ENCODE assay signal across 12 cellular contexts in the genomic region with DNA sequence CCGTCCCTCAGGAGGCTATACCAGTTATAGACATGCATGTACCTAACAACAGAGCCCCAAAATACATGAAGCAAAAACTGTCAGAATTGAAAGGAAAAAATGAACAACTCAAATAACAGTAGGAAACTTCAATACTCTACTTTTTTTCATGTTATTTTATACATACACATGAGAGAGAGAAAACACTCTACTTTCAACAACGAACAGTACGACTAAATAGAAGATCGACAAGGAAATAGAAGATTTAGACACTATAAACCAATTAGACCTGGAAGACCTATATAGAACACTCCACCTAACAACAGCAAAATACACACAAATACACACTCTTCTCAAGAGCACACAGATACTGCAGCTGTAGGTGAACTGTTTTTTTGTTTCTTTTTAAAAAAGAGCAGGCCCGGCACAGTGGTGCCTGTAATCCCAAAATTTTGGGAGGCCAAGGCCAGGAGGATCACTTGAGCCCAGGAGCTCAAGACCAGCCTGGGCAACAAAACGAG. TPM values are rescaled to one million over a fixed set of nuclear protein-coding genes. Genes with fewer than 3 reads are reported as not detected.
DNase-seq lines count a peak whose midpoint lies in the region; ATAC-seq and TF ChIP-seq lines count a peak whose summit lies in the region.
"Had no signal": no experiment of that assay in that cellular context is flagged by ENCODE, and none has a peak within 500 bp of the region (broad histone marks: within the 10 kb centered on the region; RNA-seq: fewer than 3 reads in every experiment).

No MANE protein-coding gene starts in this region.

- TF ChIP-seq CTCF in stomach (IDR thresholded peaks at IDR 0.05): no peak

- H3K4me1 Mint-ChIP-seq in activated T-cell treated with anti-CD3 and anti-CD28 coated beads, Interleukin-2, amount 50 U/mL, for 24 hours (ENCODE audit: low read depth): peaks cover 99% of the 10 kb centered on the region
- peaks cover 95% of the 10 kb centered on the region for H3K4me1 Mint-ChIP-seq in activated CD4-positive, alpha-beta memory T cell treated with anti-CD3 and anti-CD28 coated beads for 36 hours (ENCODE audit: low read depth)

- H3K9me3 Mint-ChIP-seq in activated T-cell treated with anti-CD3 and anti-CD28 coated beads, Interleukin-2, amount 50 U/mL, for 24 hours: no peaks in the 10 kb centered on the region
- H3K9me3 Mint-ChIP-seq in activated CD4-positive, alpha-beta memory T cell treated with anti-CD3 and anti-CD28 coated beads for 36 hours: no peaks in the 10 kb centered on the region

- H3K36me3 Mint-ChIP-seq in activated T-cell treated with anti-CD3 and anti-CD28 coated beads, Interleukin-2, amount 50 U/mL, for 24 hours (ENCODE audit: low read depth): peaks cover 52% of the 10 kb centered on the region
- peaks cover 11% of the 10 kb centered on the region for H3K36me3 Mint-ChIP-seq in activated CD4-positive, alpha-beta memory T cell treated with anti-CD3 and anti-CD28 coated beads for 36 hours

- no peak for TF ChIP-seq POLR2A in stomach (IDR thresholded peaks at IDR 0.05)

- no peak for TF ChIP-seq EP300 in stomach (IDR thresholded peaks at IDR 0.05)

- intact Hi-C loops in activated CD4-positive, alpha-beta memory T cell treated with anti-CD3 and anti-CD28 coated beads for 36 hours (cut with micrococcal nuclease): no loop called here
- intact Hi-C loops in left colon (cut with DNase I, micrococcal nuclease): no loop called here
- intact Hi-C loops in stomach (cut with DNase I; ENCODE audit: low total_unique reads): no loop called here

- CTCF ChIA-PET in activated CD4-positive, alpha-beta memory T cell treated with anti-CD3 and anti-CD28 coated beads for 36 hours (lab: Charles Lee): interaction anchor here (0.5 to 2.7 kb wide), 6 partner anchors 9 to 77 kb away, joined by 3 to 12 read pairs (median 5); no protein-coding TSS in a partner anchor

- H3K27me3 ChIP-seq in stomach: no peaks in the 10 kb centered on the region
- H3K27me3 ChIP-seq: right lobe of liver had no signal

- no peak for DNase-seq in activated T-cell treated with anti-CD3 and anti-CD28 coated beads, Interleukin-2, amount 50 U/mL, for 24 hours
- DNase-seq in activated T-cell treated with anti-CD3 and anti-CD28 coated beads, Interleukin-2, amount 50 U/mL, for 48 hours: no peak
- DNase-seq in activated CD4-positive, alpha-beta memory T cell treated with anti-CD3 and anti-CD28 coated beads for 36 hours: no peak
- DNase-seq in left colon (no peak), stomach (no peak), DMS 273 treated with DMSO at 0.1 percent for 48 hours (lab: John Stamatoyannopoulos, UW) (no peak), HK-2 (ENCODE audit: unreplicated experiment) (no peak)
- DNase-seq: activated CD8-positive, alpha-beta memory T cell treated with anti-CD3 and anti-CD28 coated beads for 24 hours; hippocampal formation; NCI-H1694; right lobe of liver had no signal

- peaks cover 0 to 5% (median 0%) of the 10 kb centered on the region in 4 donors for H3K36me3 ChIP-seq in stomach
- H3K36me3 ChIP-seq: right lobe of liver had no signal

- no peak overlapping the region for H3K4me3 ChIP-seq in stomach
- H3K4me3 ChIP-seq: right lobe of liver had no signal

- POLR2A ChIA-PET in activated CD4-positive, alpha-beta memory T cell treated with anti-CD3 and anti-CD28 coated beads for 36 hours (lab: Charles Lee): interaction anchor here (1.0 kb wide), 3 partner anchors 9 to 105 kb away, joined by 3 to 4 read pairs (median 3); no protein-coding TSS in a partner anchor

- H3K27me3 Mint-ChIP-seq in activated T-cell treated with anti-CD3 and anti-CD28 coated beads, Interleukin-2, amount 50 U/mL, for 24 hours: no peaks in the 10 kb centered on the region
- no peaks in the 10 kb centered on the region for H3K27me3 Mint-ChIP-seq in activated CD4-positive, alpha-beta memory T cell treated with anti-CD3 and anti-CD28 coated beads for 36 hours

- peak; percentile 19 for ATAC-seq in left colon
- no peak for ATAC-seq in GM19455 (IDR thresholded peaks at IDR 0.05; ENCODE audit: unreplicated experiment)
- ATAC-seq: right lobe of liver had no signal

- H3K9me3 ChIP-seq in stomach: no peaks in the 10 kb centered on the region
- H3K9me3 ChIP-seq: right lobe of liver had no signal

- H3K27ac Mint-ChIP-seq in activated T-cell treated with anti-CD3 and anti-CD28 coated beads, Interleukin-2, amount 50 U/mL, for 24 hours: peak overlapping the region; percentile 86
- peak overlapping the region; percentile 16 for H3K27ac Mint-ChIP-seq in activated CD4-positive, alpha-beta memory T cell treated with anti-CD3 and anti-CD28 coated beads for 36 hours

- peak overlapping the region in 4 of 5 donors; percentile 99 to 100 (median 100) for H3K27ac ChIP-seq in stomach

- peaks cover 91 to 100% (median 100%) of the 10 kb centered on the region in 4 donors for H3K4me1 ChIP-seq in stomach

- WGBS in stomach, 5 donors: 60 to 74% (median 71%) methylated on average over 6 of the region's 6 CpGs

- H3K4me3 Mint-ChIP-seq in activated T-cell treated with anti-CD3 and anti-CD28 coated beads, Interleukin-2, amount 50 U/mL, for 24 hours: peak overlapping the region; percentile 0
- no peak overlapping the region for H3K4me3 Mint-ChIP-seq in activated CD4-positive, alpha-beta memory T cell treated with anti-CD3 and anti-CD28 coated beads for 36 hours

RNA-seq across cellular contexts. Expression of gene PNMA1, which starts 34.7 kb away (rescaled TPM):
- total RNA-seq in activated CD4-positive, alpha-beta memory T cell treated with anti-CD3 and anti-CD28 coated beads for 36 hours: 10 to 100 TPM; 28.2 to 28.3 TPM
- total RNA-seq in left colon (10 to 100 TPM; 15.3 to 47.1 TPM), stomach (10 to 100 TPM; 17.9 to 42.3 (median 19.3) TPM)
- 10 to 100 TPM; 13.9 to 17.1 (median 15.6) TPM for polyA plus RNA-seq in stomach
